In the genomic region with DNA sequence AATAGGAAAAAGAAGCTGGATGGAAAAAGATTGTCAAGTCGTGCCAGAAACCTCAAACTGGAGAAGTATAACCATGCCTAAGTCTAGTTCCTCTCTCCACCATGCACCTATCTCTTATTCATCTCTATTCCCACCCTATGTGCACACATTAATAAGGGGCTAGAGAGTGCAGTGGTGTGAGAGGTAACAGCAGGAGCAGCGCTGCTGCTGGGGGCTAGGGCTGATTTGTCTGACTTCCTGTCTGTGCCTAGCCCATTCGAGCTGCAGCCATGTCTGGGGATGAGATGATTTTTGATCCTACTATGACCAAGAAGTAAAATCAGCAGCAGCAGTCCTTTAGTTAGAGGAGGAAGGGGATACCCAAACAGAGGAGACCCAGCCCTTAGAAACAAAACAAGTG, we compare ENCODE assay signal across 14 cellular contexts. TPM values are rescaled to one million over a fixed set of nuclear protein-coding genes. Genes with fewer than 3 reads are reported as not detected.
DNase-seq lines count a peak whose midpoint lies in the region; ATAC-seq and TF ChIP-seq lines count a peak whose summit lies in the region.
"Had no signal": no experiment of that assay in that cellular context is flagged by ENCODE, and none has a peak within 500 bp of the region (broad histone marks: within the 10 kb centered on the region; RNA-seq: fewer than 3 reads in every experiment).

No MANE protein-coding gene starts in this region.

- TF ChIP-seq CTCF in left lung (IDR thresholded peaks at IDR 0.05) = no peak

- CTCF ChIA-PET in CD4-positive, alpha-beta memory T cell (lab: Charles Lee; ENCODE audit: partially characterized antibody) = interaction anchor here (0.6 to 1.3 kb wide), 2 partner anchors 42 kb away, joined by 3 read pairs; a partner anchor contains a TSS

- no peak overlapping the region for H3K27ac ChIP-seq in CD4-positive, alpha-beta memory T cell (ENCODE audit: low read depth, low read length)
- H3K27ac ChIP-seq in left lung = no peak overlapping the region
- H3K27ac ChIP-seq: GM23248, SJSA1 had no signal

- H3K9me3 ChIP-seq in CD4-positive, alpha-beta memory T cell (ENCODE audit: control insufficient read depth in 1 of 2, low read length in 2 of 2) = no peaks in the 10 kb centered on the region
- no peaks in the 10 kb centered on the region for H3K9me3 ChIP-seq in left lung
- H3K9me3 ChIP-seq: SJSA1 had no signal

- no peak overlapping the region for H3K4me3 ChIP-seq in CD4-positive, alpha-beta memory T cell (ENCODE audit: low read length in 2 of 2)
- H3K4me3 ChIP-seq in left lung = no peak overlapping the region
- H3K4me3 ChIP-seq: GM23248, SJSA1 had no signal

- no peaks in the 10 kb centered on the region for H3K27me3 Mint-ChIP-seq in CD4-positive, alpha-beta memory T cell
- H3K27me3 Mint-ChIP-seq in T-helper 2 cell treated with Interferon-gamma antibody and Interleukin-4, amounts not matched to agents 5 μg/mL and 100 μg/mL, for 36 hours (ENCODE audit: low read depth) = no peaks in the 10 kb centered on the region

- no peaks in the 10 kb centered on the region for H3K27me3 ChIP-seq in CD4-positive, alpha-beta memory T cell (ENCODE audit: insufficient read depth, low read length)
- no peaks in the 10 kb centered on the region for H3K27me3 ChIP-seq in left lung
- H3K27me3 ChIP-seq: SJSA1 had no signal

- no peaks in the 10 kb centered on the region for H3K36me3 ChIP-seq in CD4-positive, alpha-beta memory T cell (ENCODE audit: insufficient read depth, low read length)
- no peaks in the 10 kb centered on the region for H3K36me3 ChIP-seq in left lung
- H3K36me3 ChIP-seq: SJSA1 had no signal

- peaks cover 52 to 74% (median 62%) of the 10 kb centered on the region in 4 donors for H3K4me1 Mint-ChIP-seq in CD4-positive, alpha-beta memory T cell
- H3K4me1 Mint-ChIP-seq in T-helper 2 cell treated with Interferon-gamma antibody and Interleukin-4, amounts not matched to agents 5 μg/mL and 100 μg/mL, for 36 hours (ENCODE audit: low read depth) = peaks cover 41% of the 10 kb centered on the region

- H3K27ac Mint-ChIP-seq in CD4-positive, alpha-beta memory T cell = peak overlapping the region; percentile 17 to 88 (median 79)
- peak overlapping the region; percentile 62 for H3K27ac Mint-ChIP-seq in T-helper 2 cell treated with Interferon-gamma antibody and Interleukin-4, amounts not matched to agents 5 μg/mL and 100 μg/mL, for 36 hours

- no peak for DNase-seq in CD4-positive, alpha-beta memory T cell
- no peak for DNase-seq in T-helper 2 cell treated with Interferon-gamma antibody and Interleukin-4, amounts not matched to agents 5 μg/mL and 100 μg/mL, for 36 hours (ENCODE audit: low spot score)
- DNase-seq in left lung (no peak), HT-29 (ENCODE audit: low spot score) (no peak)
- DNase-seq in stimulated activated CD8-positive, alpha-beta memory T cell treated with anti-CD3 and anti-CD28 coated beads, Interleukin-4, amount 100 ng/mL, for 48 hours = no peak
- DNase-seq: activated CD4-positive, CD25-positive, alpha-beta regulatory T cell; activated gamma-delta T cell; NCI-H187 treated with DMSO at 0.1 percent for 48 hours had no signal

- H3K4me1 ChIP-seq in CD4-positive, alpha-beta memory T cell (ENCODE audit: insufficient read depth, low read length) = peaks cover 45% of the 10 kb centered on the region
- peaks cover 9 to 31% of the 10 kb centered on the region in 2 donors for H3K4me1 ChIP-seq in left lung
- H3K4me1 ChIP-seq: SJSA1 had no signal

- ATAC-seq in GM19397 (IDR thresholded peaks at IDR 0.05; ENCODE audit: unreplicated experiment) (peak; percentile 47), left lung (peak; percentile 18), HG03565 (IDR thresholded peaks at IDR 0.05; ENCODE audit: unreplicated experiment) (no peak), GM21526 (IDR thresholded peaks at IDR 0.05; ENCODE audit: low FRiP score, unreplicated experiment) (no peak)

- POLR2A ChIA-PET in CD4-positive, alpha-beta memory T cell (lab: Charles Lee; ENCODE audit: partially characterized antibody) = interaction anchor here (3.6 kb wide), 1 partner anchor 43 kb away, joined by 18 read pairs; a partner anchor contains a TSS

- H3K36me3 Mint-ChIP-seq in CD4-positive, alpha-beta memory T cell = peaks cover 10 to 17% of the 10 kb centered on the region in 2 donors
- H3K36me3 Mint-ChIP-seq in T-helper 2 cell treated with Interferon-gamma antibody and Interleukin-4, amounts not matched to agents 5 μg/mL and 100 μg/mL, for 36 hours (ENCODE audit: low read depth) = peaks cover 2% of the 10 kb centered on the region

- intact Hi-C loops in CD4-positive, alpha-beta memory T cell (cut with micrococcal nuclease) = no loop called here
- intact Hi-C loops in left lung (cut with DNase I) = no loop called here

- H3K9me3 Mint-ChIP-seq in CD4-positive, alpha-beta memory T cell = no peaks in the 10 kb centered on the region
- no peaks in the 10 kb centered on the region for H3K9me3 Mint-ChIP-seq in T-helper 2 cell treated with Interferon-gamma antibody and Interleukin-4, amounts not matched to agents 5 μg/mL and 100 μg/mL, for 36 hours

- H3K4me3 Mint-ChIP-seq in CD4-positive, alpha-beta memory T cell = peak overlapping the region in 7 of 8 donors; percentile 45 to 74 (median 55)
- peak overlapping the region; percentile 13 for H3K4me3 Mint-ChIP-seq in T-helper 2 cell treated with Interferon-gamma antibody and Interleukin-4, amounts not matched to agents 5 μg/mL and 100 μg/mL, for 36 hours
- H3K4me3 Mint-ChIP-seq: mesothelial cell of epicardium had no signal

RNA-seq across cellular contexts. Expression of a gene that starts 43.0 kb away (rescaled TPM):
- 10 to 100 TPM; 50.6 to 54.4 TPM for total RNA-seq in CD4-positive, alpha-beta memory T cell
- 10 to 100 TPM; 26.8 to 33.6 TPM for polyA plus RNA-seq in CD4-positive, alpha-beta memory T cell
- 10 to 100 TPM; 26.7 to 32.9 TPM for total RNA-seq in left lung
- 32.9 and 33.3 TPM in 2 replicates for total RNA-seq in HT-29 (2014; rRNA removed; shearing (Covaris generic))

Comparison
In these comparisons a context has a peak if more than half of its experiments do, and no peak if none do; other contexts are left out.
1. ATAC-seq: peak in GM19397 (single experiment) and left lung (single experiment); none in HG03565 (single experiment) and GM21526 (single experiment).